In genomic region chr19:51735759-51736449, GRCh38 we compare ENCODE assay signal across 10 cellular contexts. TPM values are rescaled to one million over a fixed set of nuclear protein-coding genes. Genes with fewer than 3 reads are reported as not detected.
DNase-seq lines count a peak whose midpoint lies in the region; ATAC-seq and TF ChIP-seq lines count a peak whose summit lies in the region.
"Had no signal": no experiment of that assay in that cellular context is flagged by ENCODE, and none has a peak within 500 bp of the region (broad histone marks: within the 10 kb centered on the region; RNA-seq: fewer than 3 reads in every experiment).

No MANE protein-coding gene starts in this region.

- no peak overlapping the region for H4K8ac ChIP-seq in H9 (replicated peaks; ENCODE audit: insufficient read length, low read depth, low read length)

- no peak overlapping the region for H3K14ac ChIP-seq in H9 (ENCODE audit: insufficient read depth, low read length)

- H3K27ac Mint-ChIP-seq in natural killer cell treated with Interleukin-12 subunit alpha and Interleukin-12 subunit beta and Interleukin-15 and Interleukin-18, amount 100 ng/mL, for 72 hours, result peak overlapping the region in 1 of 2 donors; percentile 26
- H3K27ac Mint-ChIP-seq in nephron progenitor cell, result no peak overlapping the region
- no peak overlapping the region for H3K27ac Mint-ChIP-seq in H9
- H3K27ac Mint-ChIP-seq in activated naive CD8-positive, alpha-beta T cell treated with anti-CD3 and anti-CD28 coated beads for 36 hours, result no peak overlapping the region

- no peaks in the 10 kb centered on the region for H3K36me3 ChIP-seq in colonic mucosa

- DNase-seq in AG08395 (ENCODE audit: low spot score), result peak; percentile 86
- DNase-seq in MV-4-11 (lab: John Stamatoyannopoulos, UW), result peak; percentile 99
- DNase-seq in colonic mucosa, result peak; percentile 19
- no peak for DNase-seq in natural killer cell treated with Interleukin-12 subunit alpha and Interleukin-12 subunit beta and Interleukin-15 and Interleukin-18, amount 100 ng/mL, for 72 hours (ENCODE audit: low spot score)
- no peak for DNase-seq in nephron progenitor cell
- no peak for DNase-seq in H9
- no peak for DNase-seq in activated naive CD8-positive, alpha-beta T cell treated with anti-CD3 and anti-CD28 coated beads for 36 hours
- DNase-seq: NCI-H2029 treated with DMSO at 0.1 percent for 48 hours, SW 1271 had no signal

- no peaks in the 10 kb centered on the region for H3K79me2 ChIP-seq in H9 (ENCODE audit: insufficient read depth, low read length)

- intact Hi-C loops in colonic mucosa (cut with DNase I), result no loop called here

- H2BK12ac ChIP-seq in H9 (ENCODE audit: insufficient read length, low read depth, low read length), result no peak overlapping the region

- H3K18ac ChIP-seq in H9 (ENCODE audit: insufficient read length, low read depth, low read length), result no peak overlapping the region

- no peaks in the 10 kb centered on the region for H3K23me2 ChIP-seq in H9 (ENCODE audit: insufficient read length, low read depth, low read length, poor library complexity, severe bottlenecking)

- H3K4me1 ChIP-seq in colonic mucosa (no peaks in the 10 kb centered on the region), H9 (ENCODE audit: insufficient read depth, low read length) (no peaks in the 10 kb centered on the region)

- no peak overlapping the region for H3K4ac ChIP-seq in H9 (ENCODE audit: low read depth, low read length)

- H2AK5ac ChIP-seq in H9 (ENCODE audit: insufficient read length, low read length), result no peak overlapping the region

- no peak overlapping the region for H2AFZ ChIP-seq in H9 (ENCODE audit: low read length)

- no peak overlapping the region for H4K91ac ChIP-seq in H9 (ENCODE audit: insufficient read length, low read depth, low read length)

- H3K4me3 Mint-ChIP-seq in natural killer cell treated with Interleukin-12 subunit alpha and Interleukin-12 subunit beta and Interleukin-15 and Interleukin-18, amount 100 ng/mL, for 72 hours, result peak overlapping the region; percentile 11
- H3K4me3 Mint-ChIP-seq in nephron progenitor cell, result no peak overlapping the region
- no peak overlapping the region for H3K4me3 Mint-ChIP-seq in H9
- no peak overlapping the region for H3K4me3 Mint-ChIP-seq in activated naive CD8-positive, alpha-beta T cell treated with anti-CD3 and anti-CD28 coated beads for 36 hours

- H3K36me3 Mint-ChIP-seq in natural killer cell treated with Interleukin-12 subunit alpha and Interleukin-12 subunit beta and Interleukin-15 and Interleukin-18, amount 100 ng/mL, for 72 hours, result peaks cover 4% of the 10 kb centered on the region
- H3K36me3 Mint-ChIP-seq in nephron progenitor cell (ENCODE audit: low read depth) (no peaks in the 10 kb centered on the region), H9 (ENCODE audit: insufficient read depth in 1 of 3, low read depth in 3 of 3) (peaks cover 0 to 2% (median 0%) of the 10 kb centered on the region in 3 experiments; a peak in 3 of 7 replicates)
- no peaks in the 10 kb centered on the region for H3K36me3 Mint-ChIP-seq in activated naive CD8-positive, alpha-beta T cell treated with anti-CD3 and anti-CD28 coated beads for 36 hours

- peak; percentile 73 to 88 for ATAC-seq in natural killer cell treated with Interleukin-12 subunit alpha and Interleukin-12 subunit beta and Interleukin-15 and Interleukin-18, amount 100 ng/mL, for 72 hours
- no peak for ATAC-seq in HG02970 (IDR thresholded peaks at IDR 0.05; ENCODE audit: low FRiP score, unreplicated experiment)

- H4K5ac ChIP-seq in H9 (ENCODE audit: insufficient read length, low read depth, low read length), result no peak overlapping the region

- H3K79me1 ChIP-seq in H9 (ENCODE audit: insufficient read depth, low read depth, low read length, poor library complexity, severe bottlenecking), result no peaks in the 10 kb centered on the region

- H3K27me3 ChIP-seq in colonic mucosa (no peaks in the 10 kb centered on the region), H9 (ENCODE audit: insufficient read depth, low read length) (no peaks in the 10 kb centered on the region)

- no peak overlapping the region for H2BK5ac ChIP-seq in H9 (ENCODE audit: insufficient read length, low read length)

- no peak overlapping the region for H3K27ac ChIP-seq in colonic mucosa
- H3K27ac ChIP-seq in H9 (ENCODE audit: insufficient read length, low read depth, low read length), result no peak overlapping the region

- H4K20me1 ChIP-seq in H9 (ENCODE audit: control insufficient read depth, insufficient read depth, insufficient read length), result no peaks in the 10 kb centered on the region

- peaks cover 0 to 5% of the 10 kb centered on the region in 2 donors for H3K4me1 Mint-ChIP-seq in natural killer cell treated with Interleukin-12 subunit alpha and Interleukin-12 subunit beta and Interleukin-15 and Interleukin-18, amount 100 ng/mL, for 72 hours (ENCODE audit: low read depth in 2 of 2)
- no peaks in the 10 kb centered on the region for H3K4me1 Mint-ChIP-seq in nephron progenitor cell
- H3K4me1 Mint-ChIP-seq in H9, result peaks cover 0 to 9% of the 10 kb centered on the region in 2 experiments; a peak in 2 of 4 replicates
- no peaks in the 10 kb centered on the region for H3K4me1 Mint-ChIP-seq in activated naive CD8-positive, alpha-beta T cell treated with anti-CD3 and anti-CD28 coated beads for 36 hours

- peaks cover under 1% of the 10 kb centered on the region for H3K9me3 Mint-ChIP-seq in natural killer cell treated with Interleukin-12 subunit alpha and Interleukin-12 subunit beta and Interleukin-15 and Interleukin-18, amount 100 ng/mL, for 72 hours
- H3K9me3 Mint-ChIP-seq in nephron progenitor cell (peaks cover 54% of the 10 kb centered on the region), H9 (peaks cover 12 to 82% of the 10 kb centered on the region in 2 experiments)
- peaks cover 6% of the 10 kb centered on the region for H3K9me3 Mint-ChIP-seq in activated naive CD8-positive, alpha-beta T cell treated with anti-CD3 and anti-CD28 coated beads for 36 hours

- no peak for TF ChIP-seq CTCF in colonic mucosa (IDR thresholded peaks at IDR 0.05)
- TF ChIP-seq CTCF in nephron progenitor cell (IDR thresholded peaks at IDR 0.05), result no peak
- TF ChIP-seq CTCF in H9 (conservative IDR thresholded peaks at IDR 0.05), result no peak

- H3K9ac ChIP-seq in colonic mucosa (ENCODE audit: low read depth in 2 of 2, low read length in 2 of 2) (no peak overlapping the region), H9 (ENCODE audit: extremely low read depth, insufficient read length, low read length) (no peak overlapping the region)

- no peaks in the 10 kb centered on the region for H3K9me3 ChIP-seq in colonic mucosa
- no peaks in the 10 kb centered on the region for H3K9me3 ChIP-seq in H9 (ENCODE audit: control insufficient read depth, low read depth, low read length)

- H3K56ac ChIP-seq in H9 (ENCODE audit: insufficient read length, low read depth, low read length), result no peak overlapping the region

- no peak overlapping the region for H3K23ac ChIP-seq in H9 (ENCODE audit: insufficient read length, low read depth, low read length)

- no peak overlapping the region for H2BK120ac ChIP-seq in H9 (ENCODE audit: low read depth, low read length, poor library complexity, severe bottlenecking)

- H3T11ph ChIP-seq in H9 (ENCODE audit: low read length), result no peak overlapping the region

- no peak overlapping the region for H3K4me2 ChIP-seq in H9 (ENCODE audit: insufficient read depth, insufficient read length, low read length)

- H2BK15ac ChIP-seq in H9 (ENCODE audit: low read depth, low read length), result no peak overlapping the region

- no peak overlapping the region for H2BK20ac ChIP-seq in H9 (ENCODE audit: low read depth, low read length, poor library complexity, severe bottlenecking)

- peaks cover 0 to 6% of the 10 kb centered on the region in 2 donors for H3K27me3 Mint-ChIP-seq in natural killer cell treated with Interleukin-12 subunit alpha and Interleukin-12 subunit beta and Interleukin-15 and Interleukin-18, amount 100 ng/mL, for 72 hours
- peaks cover 4% of the 10 kb centered on the region for H3K27me3 Mint-ChIP-seq in nephron progenitor cell (ENCODE audit: low read depth, poor library complexity)
- H3K27me3 Mint-ChIP-seq in H9 (ENCODE audit: low read depth), result peaks cover 5% of the 10 kb centered on the region
- H3K27me3 Mint-ChIP-seq in activated naive CD8-positive, alpha-beta T cell treated with anti-CD3 and anti-CD28 coated beads for 36 hours, result peaks cover 31% of the 10 kb centered on the region

- H3K4me3 ChIP-seq in colonic mucosa, result no peak overlapping the region

- no CpG with 5 or more reads among the region's 10 CpGs for WGBS in H9 (ENCODE audit: extremely low coverage, insufficient read length, low lambda C conversion rate)

RNA-seq across cellular contexts. Expression of gene HAS1, which starts 12.1 kb away (rescaled TPM):
- total RNA-seq in colonic mucosa (under 1 TPM in 1 of 2 donors, not detected in 1; 0.40 TPM), H9 (2021) (0.53 and 0.70 TPM in 2 replicates)
- not detected for total RNA-seq in natural killer cell treated with Interleukin-12 subunit alpha and Interleukin-12 subunit beta and Interleukin-15 and Interleukin-18, amount 100 ng/mL, for 72 hours
- not detected for total RNA-seq in activated naive CD8-positive, alpha-beta T cell treated with anti-CD3 and anti-CD28 coated beads for 36 hours

RNA-seq across cellular contexts. Expression of gene FPR1, which starts 15.8 kb away (rescaled TPM):
- total RNA-seq in colonic mucosa (1 to 10 TPM in 1 of 2 donors, under 1 TPM in 1; 0.69 to 2.5 TPM), H9 (2021) (not detected in 2 replicates)
- total RNA-seq in natural killer cell treated with Interleukin-12 subunit alpha and Interleukin-12 subunit beta and Interleukin-15 and Interleukin-18, amount 100 ng/mL, for 72 hours, result under 1 TPM in 1 of 2 donors, not detected in 1; 0.69 TPM
- not detected for total RNA-seq in activated naive CD8-positive, alpha-beta T cell treated with anti-CD3 and anti-CD28 coated beads for 36 hours

RNA-seq across cellular contexts. Expression of gene FPR2, which starts 25.1 kb away (rescaled TPM):
- total RNA-seq in colonic mucosa (1 to 10 TPM in 1 of 2 donors, under 1 TPM in 1; 0.47 to 1.1 TPM), H9 (2021) (not detected in 2 replicates)
- total RNA-seq in natural killer cell treated with Interleukin-12 subunit alpha and Interleukin-12 subunit beta and Interleukin-15 and Interleukin-18, amount 100 ng/mL, for 72 hours, result under 1 TPM; 0.31 to 0.56 TPM
- total RNA-seq in activated naive CD8-positive, alpha-beta T cell treated with anti-CD3 and anti-CD28 coated beads for 36 hours, result not detected

RNA-seq across cellular contexts. Expression of gene SPACA6, which starts 42.8 kb away (rescaled TPM):
- total RNA-seq in colonic mucosa, result 1 to 10 TPM; 3.0 to 4.3 TPM
- total RNA-seq in natural killer cell treated with Interleukin-12 subunit alpha and Interleukin-12 subunit beta and Interleukin-15 and Interleukin-18, amount 100 ng/mL, for 72 hours, result 1 to 10 TPM; 2.7 to 3.0 TPM
- total RNA-seq in H9 (2021), result 16.0 and 18.9 TPM in 2 replicates
- 1 to 10 TPM; 2.0 to 2.1 TPM for total RNA-seq in activated naive CD8-positive, alpha-beta T cell treated with anti-CD3 and anti-CD28 coated beads for 36 hours

RNA-seq across cellular contexts. Expression of gene FPR3, which starts 59.1 kb away (rescaled TPM):
- total RNA-seq in colonic mucosa (1 to 10 TPM; 1.3 to 7.1 TPM), H9 (2021) (not detected in 2 replicates)
- total RNA-seq in natural killer cell treated with Interleukin-12 subunit alpha and Interleukin-12 subunit beta and Interleukin-15 and Interleukin-18, amount 100 ng/mL, for 72 hours, result not detected
- not detected for total RNA-seq in activated naive CD8-positive, alpha-beta T cell treated with anti-CD3 and anti-CD28 coated beads for 36 hours

Comparison
In these comparisons a context has a peak if more than half of its experiments do, and no peak if none do; other contexts are left out.
1. DNase-seq: peak in AG08395 (single experiment), MV-4-11 (single experiment) and colonic mucosa (single experiment); none in natural killer cell treated with Interleukin-12 subunit alpha and Interleukin-12 subunit beta and Interleukin-15 and Interleukin-18, amount 100 ng/mL, for 72 hours (single experiment), nephron progenitor cell (single experiment), H9 (single experiment) and activated naive CD8-positive, alpha-beta T cell treated with anti-CD3 and anti-CD28 coated beads for 36 hours (single experiment).